In genomic region chr17:32584792-32585191, GRCh38 we compare ENCODE assay signal across 1 cellular context.
TF ChIP-seq lines count a peak whose summit lies in the region.

No MANE protein-coding gene starts in this region.

TF ChIP-seq in SK-N-SH, 30 proteins besides CTCF, POLR2A, EP300 and RAD21 (continued from another document):
- TF ChIP-seq TCF12 (IDR thresholded peaks at IDR 0.05) (peak; percentile 83), FOXM1 (IDR thresholded peaks at IDR 0.05; ENCODE audit: low read depth) (no peak), RCOR1 (IDR thresholded peaks at IDR 0.05; ENCODE audit: low read length) (peak; percentile 72; the same call in 1 of the 2 replicates), FOSL2 (IDR thresholded peaks at IDR 0.05; ENCODE audit: borderline replicate concordance, low read depth) (no peak), MXI1 (IDR thresholded peaks at IDR 0.05; ENCODE audit: low read depth, low read length) (no peak)
